24 cellular contexts compared by ENCODE assay signal in the genomic region with DNA sequence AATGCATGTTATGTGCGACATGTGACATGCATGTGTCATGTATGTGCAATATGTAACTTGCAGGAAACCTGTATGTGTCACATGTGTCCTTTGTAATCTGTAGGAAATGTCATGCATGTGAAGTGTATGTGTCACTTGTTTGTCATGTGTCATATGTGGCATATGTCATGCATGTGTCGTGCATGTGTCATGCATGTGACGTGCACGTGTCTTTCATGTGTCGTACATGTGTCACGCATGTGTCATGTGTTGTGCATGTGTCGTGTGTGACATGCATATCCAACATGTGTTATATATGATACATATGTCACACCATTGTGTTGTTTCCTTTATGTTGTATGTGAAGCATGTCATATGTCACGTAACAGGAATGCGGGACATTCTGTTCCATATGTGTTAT.
"Had no signal": no experiment of that assay in that cellular context is flagged by ENCODE, and none has a peak within 500 bp of the region (broad histone marks: within the 10 kb centered on the region; RNA-seq: fewer than 3 reads in every experiment).

No MANE protein-coding gene starts in this region.

- H3K4me1 ChIP-seq: gastrocnemius medialis, left ventricle myocardium inferior, lower lobe of right lung, psoas muscle, tibial artery, upper lobe of right lung had no signal

- H3K4me3 ChIP-seq: coronary artery, esophagus muscularis mucosa, gastrocnemius medialis, left ventricle myocardium inferior, lower lobe of right lung, psoas muscle, spleen, tibial artery, upper lobe of right lung had no signal

- H3K27ac ChIP-seq: coronary artery, esophagus muscularis mucosa, gastrocnemius medialis, left ventricle myocardium inferior, lower lobe of right lung, psoas muscle, spleen, tibial artery, upper lobe of right lung had no signal

- H3K9me3 Mint-ChIP-seq: nephron had no signal

- H3K27ac Mint-ChIP-seq: immature natural killer cell; naive B cell; nephron; stimulated activated memory B cell treated with anti-CD40 and anti-IgM and Interleukin-4, amounts not matched to agents 10 μg/mL and 1 μg/mL and 100 μg/mL, for 72 hours; stimulated activated naive CD8-positive, alpha-beta T cell treated with anti-CD3 and anti-CD28 coated beads, Interleukin-15, Interleukin-2, amounts not matched to agents 100 ng/mL and 50 ng/mL, for 24 hours had no signal

- DNase-seq: effector CD4-positive, alpha-beta T cell; gastrocnemius medialis; glutamatergic neuron; immature natural killer cell; kidney; left cardiac atrium; left ventricle myocardium inferior; lower lobe of right lung; mesendoderm; naive B cell; psoas muscle; retina; spleen; stimulated activated CD4-positive, alpha-beta T cell treated with anti-CD3 and anti-CD28 coated beads, Interleukin-15, amount 100 ng/mL, for 24 hours; stimulated activated CD4-positive, alpha-beta T cell treated with anti-CD3 and anti-CD28 coated beads, Interleukin-1b, Interleukin-23, amount 100 ng/mL, for 48 hours; stimulated activated CD4-positive, alpha-beta T cell treated with anti-CD3 and anti-CD28 coated beads, Interleukin-4, amount 100 ng/mL, for 24 hours; tibial artery; upper lobe of right lung had no signal

- ATAC-seq: gastrocnemius medialis; left cardiac atrium; lower lobe of right lung; psoas muscle; sciatic nerve; stimulated activated memory B cell treated with anti-CD40 and anti-IgM and Interleukin-4, amounts not matched to agents 10 μg/mL and 1 μg/mL and 100 μg/mL, for 72 hours; upper lobe of right lung had no signal

- H3K27me3 Mint-ChIP-seq: naive B cell; stimulated activated memory B cell treated with anti-CD40 and anti-IgM and Interleukin-4, amounts not matched to agents 10 μg/mL and 1 μg/mL and 100 μg/mL, for 72 hours had no signal

- H3K27me3 ChIP-seq: spleen, tibial artery, upper lobe of right lung had no signal

- FAIRE-seq: kidney had no signal

- H3K4me1 Mint-ChIP-seq: stimulated activated memory B cell treated with anti-CD40 and anti-IgM and Interleukin-4, amounts not matched to agents 10 μg/mL and 1 μg/mL and 100 μg/mL, for 72 hours had no signal

- H3K9me3 ChIP-seq: esophagus muscularis mucosa, gastrocnemius medialis, left ventricle myocardium inferior, lower lobe of right lung, psoas muscle, tibial artery, upper lobe of right lung had no signal

- H3K36me3 Mint-ChIP-seq: naive B cell; stimulated activated memory B cell treated with anti-CD40 and anti-IgM and Interleukin-4, amounts not matched to agents 10 μg/mL and 1 μg/mL and 100 μg/mL, for 72 hours had no signal

- H3K36me3 ChIP-seq: esophagus muscularis mucosa, gastrocnemius medialis, left ventricle myocardium inferior, lower lobe of right lung, spleen, tibial artery, upper lobe of right lung had no signal

- H3K4me3 Mint-ChIP-seq: immature natural killer cell; naive B cell; nephron; stimulated activated memory B cell treated with anti-CD40 and anti-IgM and Interleukin-4, amounts not matched to agents 10 μg/mL and 1 μg/mL and 100 μg/mL, for 72 hours; stimulated activated naive CD8-positive, alpha-beta T cell treated with anti-CD3 and anti-CD28 coated beads, Interleukin-15, Interleukin-2, amounts not matched to agents 100 ng/mL and 50 ng/mL, for 24 hours had no signal
